10 cellular contexts compared by ENCODE assay signal in genomic region chr20:49690899-49691620, GRCh38. TPM values are rescaled to one million over a fixed set of nuclear protein-coding genes. Genes with fewer than 3 reads are reported as not detected.
DNase-seq lines count a peak whose midpoint lies in the region; ATAC-seq, FAIRE-seq and TF ChIP-seq lines count a peak whose summit lies in the region.
"Had no signal": no experiment of that assay in that cellular context is flagged by ENCODE, and none has a peak within 500 bp of the region (broad histone marks: within the 10 kb centered on the region; RNA-seq: fewer than 3 reads in every experiment).

No MANE protein-coding gene starts in this region.

- H3K27me3 ChIP-seq in right atrium auricular region (no peaks in the 10 kb centered on the region), K562 (ENCODE audit: control insufficient read depth in 2 of 2, insufficient read depth in 2 of 2, low read length in 2 of 2) (no peaks in the 10 kb centered on the region), upper lobe of right lung (no peaks in the 10 kb centered on the region), spleen (replicated peaks in 1 of 7) (no peaks in the 10 kb centered on the region)

- H3K27ac ChIP-seq in right atrium auricular region (no peak overlapping the region), K562 (ENCODE audit: extremely low read depth, low read depth, low read length) (peak overlapping the region; percentile 9; the same call in 1 of the 3 replicates), upper lobe of right lung (no peak overlapping the region), spleen (peak overlapping the region in 4 of 8 donors; percentile 6 to 51 (median 15))
- H3K27ac ChIP-seq: WERI-Rb-1 had no signal

- H3K9me3 ChIP-seq in right atrium auricular region = no peaks in the 10 kb centered on the region
- no peaks in the 10 kb centered on the region for H3K9me3 ChIP-seq in K562 (replicated peaks; ENCODE audit: control insufficient read depth, insufficient read depth, low read depth, low read length)
- H3K9me3 ChIP-seq in upper lobe of right lung = no peaks in the 10 kb centered on the region
- H3K9me3 ChIP-seq in spleen = no peaks in the 10 kb centered on the region

- no peaks in the 10 kb centered on the region for H3K36me3 ChIP-seq in right atrium auricular region
- H3K36me3 ChIP-seq in K562 (ENCODE audit: control insufficient read depth, insufficient read depth, low read length) = peaks cover 5% of the 10 kb centered on the region; the same call in 1 of the 3 replicates
- no peaks in the 10 kb centered on the region for H3K36me3 ChIP-seq in upper lobe of right lung
- peaks cover 0 to 5% (median 0%) of the 10 kb centered on the region in 6 donors for H3K36me3 ChIP-seq in spleen
- H3K36me3 ChIP-seq: WERI-Rb-1 had no signal

- TF ChIP-seq CTCF in right atrium auricular region (IDR thresholded peaks at IDR 0.05) (no peak), K562 (IDR thresholded peaks at IDR 0.05 in 2 of 3, conservative IDR thresholded peaks at IDR 0.05 in 1 of 3; ENCODE audit: insufficient read depth in 2 of 3, low read depth in 1 of 3, low read length in 3 of 3) (no peak), upper lobe of right lung (IDR thresholded peaks at IDR 0.05) (no peak), spleen (IDR thresholded peaks at IDR 0.05 in 8 of 11, conservative IDR thresholded peaks at IDR 0.05 in 3 of 11) (no peak)

- H2AFZ ChIP-seq in K562 (ENCODE audit: low read depth, low read length) = no peak overlapping the region

- TF ChIP-seq POLR2A in K562 (conservative IDR thresholded peaks at IDR 0.05) (no peak), spleen (IDR thresholded peaks at IDR 0.05) (no peak)

- TF ChIP-seq RAD21 in K562 (CRISPR knock-in tag; conservative IDR thresholded peaks at IDR 0.05 in 1 of 2, IDR thresholded peaks at IDR 0.05 in 1 of 2) = no peak

- no peak for DNase-seq in Right ventricle myocardium superior
- DNase-seq in right atrium auricular region (ENCODE audit: low spot score) = no peak
- DNase-seq in K562 (ENCODE audit: extremely low read depth in 1 of 4, low spot score in 3 of 4) = peak in 1 of 4 experiments; percentile 57
- DNase-seq in left lobe of liver (ENCODE audit: low spot score) = peak; percentile 87
- no peak for DNase-seq in upper lobe of right lung
- no peak for DNase-seq in spleen
- no peak for DNase-seq in activated naive CD4-positive, alpha-beta T cell (lab: John Stamatoyannopoulos, UW)
- DNase-seq: NCI-H510A treated with DMSO at 0.1 percent for 48 hours, WERI-Rb-1 had no signal

- H4K20me1 ChIP-seq in K562 (replicated peaks; ENCODE audit: control insufficient read depth, insufficient read depth, low read length) = peaks cover 6% of the 10 kb centered on the region; the same call in 1 of the 2 replicates

- H3K4me2 ChIP-seq in K562 (ENCODE audit: insufficient read depth, low read length) = peak overlapping the region; percentile 22

- H3K79me2 ChIP-seq in K562 (ENCODE audit: control insufficient read depth, insufficient read depth, low read length) = peaks cover 100% of the 10 kb centered on the region

- H3K4me1 ChIP-seq in right atrium auricular region (peaks cover 0 to 53% of the 10 kb centered on the region in 2 donors), K562 (replicated peaks in 1 of 2; ENCODE audit: control insufficient read depth in 2 of 2, insufficient read depth in 2 of 2, low read length in 2 of 2) (peaks cover 16 to 46% of the 10 kb centered on the region in 2 experiments), upper lobe of right lung (peaks cover 69% of the 10 kb centered on the region), spleen (peaks cover 8 to 100% (median 78%) of the 10 kb centered on the region in 6 donors)

- ATAC-seq in Right ventricle myocardium superior (ENCODE audit: poor library complexity) (peak; percentile 23), K562 (peak; percentile 67), left lobe of liver (peak; percentile 68), upper lobe of right lung (peak; percentile 62), HG03439 (IDR thresholded peaks at IDR 0.05; ENCODE audit: unreplicated experiment) (no peak)

- WGBS in K562 (ENCODE audit: insufficient coverage, low coverage, missing lambda C conversion rate) = 11% methylated on average over 9 of the region's 9 CpGs
- WGBS in spleen, 5 donors = 51 to 70% (median 57%) methylated on average over 9 of the region's 9 CpGs

- no peaks in the 10 kb centered on the region for H3K9me1 ChIP-seq in K562 (ENCODE audit: control insufficient read depth, insufficient read depth, low read length)

- POLR2A ChIA-PET in K562 (lab: Yijun Ruan, JAX) = interaction anchor here (1.4 to 2.5 kb wide), 3 partner anchors 10 to 16 kb away, joined by 5 to 13 read pairs (median 5); no protein-coding TSS in a partner anchor

- intact Hi-C loops in Right ventricle myocardium superior (cut with DNase I) = no loop called here
- intact Hi-C loops in K562 (cut with micrococcal nuclease) = no loop called here
- intact Hi-C loops in upper lobe of right lung (cut with DNase I) = no loop called here
- intact Hi-C loops in spleen (cut with DNase I; ENCODE audit: low total_unique reads) = no loop called here

- TF ChIP-seq EP300 in K562 (IDR thresholded peaks at IDR 0.05; ENCODE audit: low read length) = no peak

- CTCF ChIA-PET in K562 (lab: Yijun Ruan, JAX; ENCODE audit: low intra/inter-chr PET ratio) = no interaction called here

- in situ Hi-C loops in K562 (cut with MboI) = no loop called here

- peak; percentile 78 for FAIRE-seq in K562 (lab: Jason Lieb, UNC)

- BruUV-seq in K562 (replicated peaks; lab: Mats Ljungman, UMichigan) = no TSS peak

- H3K9ac ChIP-seq in K562 (ENCODE audit: insufficient read depth in 1 of 2, low read depth in 2 of 2, low read length in 2 of 2) = no peak overlapping the region; a peak in 1 of 4 replicates

- H3K4me3 ChIP-seq in right atrium auricular region = no peak overlapping the region
- no peak overlapping the region for H3K4me3 ChIP-seq in K562
- H3K4me3 ChIP-seq in upper lobe of right lung = no peak overlapping the region
- no peak overlapping the region for H3K4me3 ChIP-seq in spleen

TF ChIP-seq in K562, 482 proteins besides CTCF, POLR2A, EP300 and RAD21 (continues in another document):
- TF ChIP-seq ATF3 (IDR thresholded peaks at IDR 0.05) (peak; percentile 58; the same call in 1 of the 2 replicates), ATF3 (CRISPR knock-in tag; conservative IDR thresholded peaks at IDR 0.05) (no peak), DPF2 (IDR thresholded peaks at IDR 0.05) (no peak), NELFE (IDR thresholded peaks at IDR 0.05; ENCODE audit: insufficient read depth, insufficient read length) (no peak), CEBPG (CRISPR knock-in tag; IDR thresholded peaks at IDR 0.05) (no peak), CEBPG (tag; conservative IDR thresholded peaks at IDR 0.05 in 1 of 2, IDR thresholded peaks at IDR 0.05 in 1 of 2) (peak; percentile 55 to 59; a peak in 2 of 4 replicates), SOX6 (IDR thresholded peaks at IDR 0.05) (0 out of 2 replicates have a peak, but pooled peaks have one; percentile 5), CEBPB (tag; IDR thresholded peaks at IDR 0.05) (peak; percentile 78), OTX1 (CRISPR knock-in tag; IDR thresholded peaks at IDR 0.05) (no peak), USF2 (CRISPR knock-in tag; IDR thresholded peaks at IDR 0.05) (no peak), CREM (IDR thresholded peaks at IDR 0.05; ENCODE audit: low read depth) (peak; percentile 16; the same call in 1 of the 2 replicates)

RNA-seq across cellular contexts. Expression of gene B4GALT5, which starts 22.6 kb away (rescaled TPM):
- total RNA-seq in Right ventricle myocardium superior (39.6 TPM), right atrium auricular region (10 to 100 TPM; 17.7 to 24.4 TPM), K562 (2014; rRNA removed) (8.5 and 9.6 TPM in 2 replicates), K562 (2014; rRNA removed; fragmentation: Illumina TruSeq; extraction: Trizol) (23.4 and 24.2 TPM in 2 replicates), K562 (2015; rRNA removed; fragmentation: Illumina TruSeq; extraction: Trizol) (24.1 and 25.4 TPM in 2 replicates), K562 (2021) (23.7 and 25.7 TPM in 2 replicates), left lobe of liver (10.5 TPM), upper lobe of right lung (46.1 TPM), spleen (10 to 100 TPM; 41.1 to 79.0 (median 63.4) TPM)
- total RNA-seq in K562 (2011; cell fraction: chromatin; rRNA removed; ENCODE audit: low replicate concordance) = 25.2 and 26.6 TPM in 2 replicates
- total RNA-seq in K562 (2011; cell fraction: nucleolus; rRNA removed) = 24.6 and 27.5 TPM in 2 replicates
- 39.2 and 61.3 TPM in 2 replicates for total RNA-seq in K562 (2011; cell fraction: nucleoplasm; rRNA removed)
- polyA plus RNA-seq in K562 (2011; rRNA removed) (22.2 and 32.4 TPM in 2 replicates), K562 (2014; fragmentation: Illumina TruSeq; extraction: Trizol) (30.9 and 32.6 TPM in 2 replicates), K562 (2014; fragmentation: Nextera tagmentation; extraction: Ambion mirVana) (10 to 100 TPM; 12.2 to 17.5 TPM), K562 (2014; rRNA removed) (16.4 and 20.0 TPM in 2 replicates), spleen (10 to 100 TPM in 1 of 3 donors, 1 to 10 TPM in 2; 3.9 to 15.7 (median 4.3) TPM)
- polyA plus RNA-seq in K562 (2011; cell fraction: cytosol; rRNA removed) = 23.3 and 23.6 TPM in 2 replicates
- 12.0 and 14.7 TPM in 2 replicates for polyA plus RNA-seq in K562 (2011; cell fraction: nucleus; rRNA removed)
- 10.9 and 18.2 TPM in 2 replicates for polyA plus RNA-seq in K562 (2012)
- polyA minus RNA-seq in K562 (2011; rRNA and poly(A)+ RNA removed) = 31.7 and 44.1 TPM in 2 replicates
- 17.4 and 24.1 TPM in 2 replicates for polyA minus RNA-seq in K562 (2011; cell fraction: cytosol; rRNA and poly(A)+ RNA removed)
- 5.0 and 6.2 TPM in 2 replicates for polyA minus RNA-seq in K562 (2011; cell fraction: nucleus; rRNA and poly(A)+ RNA removed)
